10 cellular contexts compared by ENCODE assay signal in the genomic region with DNA sequence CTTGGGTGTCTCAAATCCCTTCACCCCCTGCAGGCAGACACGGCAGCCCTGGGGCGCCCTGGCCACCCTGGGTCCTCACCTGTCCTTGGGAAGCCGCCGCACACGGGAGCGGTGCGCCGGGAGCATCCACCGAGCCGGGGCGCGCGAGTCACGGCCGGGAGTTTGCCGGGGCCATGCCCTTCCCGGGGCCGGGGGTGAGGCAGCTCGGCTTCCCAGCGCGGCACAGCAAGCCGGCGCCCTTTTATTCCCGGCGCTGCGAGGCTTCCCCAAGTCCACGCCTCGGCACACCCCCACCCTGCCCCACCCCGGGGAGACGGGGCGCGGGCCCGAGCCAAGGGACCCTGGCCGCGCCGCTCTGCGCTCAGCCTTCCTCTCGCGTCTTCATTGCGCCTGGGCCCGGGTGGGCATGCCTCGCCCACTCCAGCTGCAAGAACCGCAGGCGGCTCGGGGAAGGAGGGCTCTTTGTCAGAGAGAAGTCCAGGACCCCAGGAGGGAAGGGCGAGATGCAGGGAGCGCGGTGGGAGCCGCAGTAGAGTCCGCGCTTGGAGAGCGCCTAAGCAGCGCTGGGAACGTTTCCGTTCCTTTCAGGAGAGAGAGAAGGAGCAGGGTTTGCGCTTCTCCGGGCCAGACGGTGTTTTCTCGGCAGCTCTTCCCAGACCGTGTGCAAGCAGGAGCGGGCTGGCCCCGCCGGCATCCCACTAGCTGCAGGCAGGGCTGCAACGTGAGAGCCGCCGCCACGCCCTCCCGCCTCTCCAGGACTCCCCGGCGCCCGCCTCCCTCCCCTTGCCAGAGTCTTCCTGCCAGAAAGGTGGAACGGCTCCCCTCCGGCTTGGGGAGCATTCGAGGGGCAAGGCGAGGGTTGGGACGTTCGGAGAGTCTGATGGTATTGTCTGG. TPM values are rescaled to one million over a fixed set of nuclear protein-coding genes. Genes with fewer than 3 reads are reported as not detected.
A peak's percentile ranks its signal among the peaks of the same experiment; 100 is the strongest.
DNase-seq lines count a peak whose midpoint lies in the region; ATAC-seq and TF ChIP-seq lines count a peak whose summit lies in the region.
"Had no signal": no experiment of that assay in that cellular context is flagged by ENCODE, and none has a peak within 500 bp of the region (broad histone marks: within the 10 kb centered on the region; RNA-seq: fewer than 3 reads in every experiment).

MXRA5 (minus strand) TSS at position 217 of the 894 bp plus-strand sequence. CDS start 2,819 bp downstream, outside the sequence.

- H3K9ac ChIP-seq in mammary epithelial cell (ENCODE audit: insufficient read depth, low read length) (peak within 1 kb of the TSS; percentile 13), iPS-20b (ENCODE audit: low read depth, low read length) (peak within 1 kb of the TSS; percentile 27; the same call in 1 of the 2 replicates), skeletal muscle satellite cell (ENCODE audit: low read depth, low read length) (peak within 1 kb of the TSS; percentile 50)

- H3K4me2 ChIP-seq in mammary epithelial cell (ENCODE audit: insufficient read depth, low read depth, low read length): peak within 1 kb of the TSS; percentile 85
- H3K4me2 ChIP-seq in skeletal muscle satellite cell (ENCODE audit: low read length): peak within 1 kb of the TSS; percentile 68

- H3K27me3 ChIP-seq in mammary epithelial cell (ENCODE audit: insufficient read depth, low read length) (no peaks in the 10 kb centered on the region), iPS-20b (ENCODE audit: insufficient read depth, low read length) (peaks cover 60% of the 10 kb centered on the region), skeletal muscle satellite cell (ENCODE audit: control insufficient read depth, insufficient read depth, low read length) (peaks cover 7% of the 10 kb centered on the region)

- H3K36me3 ChIP-seq in mammary epithelial cell (ENCODE audit: insufficient read depth, low read length) (no peaks in the 10 kb centered on the region), iPS-20b (ENCODE audit: insufficient read depth, low read depth, low read length) (no peaks in the 10 kb centered on the region), skeletal muscle satellite cell (ENCODE audit: insufficient read depth, low read length) (no peaks in the 10 kb centered on the region)

- dilution Hi-C loops in mammary epithelial cell (cut with HindIII; ENCODE audit: low sequenced_read_pairs): no loop called here

- H3K9me3 ChIP-seq in mammary epithelial cell (replicated peaks; ENCODE audit: insufficient read depth, low read length) (peaks cover 5% of the 10 kb centered on the region), iPS-20b (ENCODE audit: insufficient read depth, low read depth, low read length) (no peaks in the 10 kb centered on the region), skeletal muscle satellite cell (replicated peaks; ENCODE audit: low read length) (peaks cover 4% of the 10 kb centered on the region)

- peak within 1 kb of the TSS; percentile 34 to 46 (median 36) for H3K4me3 ChIP-seq in mammary epithelial cell (replicated peaks in 1 of 3; ENCODE audit: insufficient read depth in 1 of 3, low read depth in 2 of 3, low read length in 3 of 3)
- peak within 1 kb of the TSS; percentile 65 for H3K4me3 ChIP-seq in iPS-20b (ENCODE audit: low read length)
- peak within 1 kb of the TSS; percentile 57 for H3K4me3 ChIP-seq in skeletal muscle satellite cell (ENCODE audit: low read length)

- no TSS peak for BruUV-seq in mammary epithelial cell (replicated peaks; lab: Mats Ljungman, UMichigan)

- ATAC-seq in GM21529 (IDR thresholded peaks at IDR 0.05; ENCODE audit: unreplicated experiment) (no peak), GM18868 (IDR thresholded peaks at IDR 0.05; ENCODE audit: unreplicated experiment) (no peak)

- H3K4me1 ChIP-seq in mammary epithelial cell (ENCODE audit: insufficient read depth, low read length): no peaks in the 10 kb centered on the region
- H3K4me1 ChIP-seq in iPS-20b (ENCODE audit: insufficient read depth, low read length): no peaks in the 10 kb centered on the region
- no peaks in the 10 kb centered on the region for H3K4me1 ChIP-seq in skeletal muscle satellite cell (ENCODE audit: control insufficient read depth, insufficient read depth, low read length)

- peak; percentile 24 for DNase-seq in GM04504 (ENCODE audit: low read depth)
- peak; percentile 36 for DNase-seq in mammary epithelial cell
- DNase-seq in activated T-cell treated with anti-CD3 and anti-CD28 coated beads, Interleukin-2, amount 50 U/mL, for 1 hour: no peak
- no peak for DNase-seq in stimulated activated CD4-positive, alpha-beta T cell treated with anti-CD3 and anti-CD28 coated beads, Interleukin-1b, Interleukin-23, amount 100 ng/mL, for 48 hours
- DNase-seq: NCI-H1092 had no signal

- WGBS in mammary epithelial cell (ENCODE audit: low coverage, missing lambda C conversion rate): 0% methylated on average over 9 of the region's 77 CpGs

- no peaks in the 10 kb centered on the region for H3K79me2 ChIP-seq in mammary epithelial cell (ENCODE audit: insufficient read depth, low read length)

- TF ChIP-seq CTCF in mammary epithelial cell (conservative IDR thresholded peaks at IDR 0.05 in 1 of 2, IDR thresholded peaks at IDR 0.05 in 1 of 2; ENCODE audit: extremely low read depth in 1 of 2, insufficient read depth in 1 of 2, low read depth in 1 of 2, low read length in 2 of 2): peak in 1 of 2 donors; percentile 12

- CTCF ChIA-PET in mammary epithelial cell (lab: Charles Lee; ENCODE audit: low non-redundant PET): interaction anchor here (0.6 kb wide), 1 partner anchor 203 kb away, joined by 4 read pairs; no protein-coding TSS in a partner anchor

- H4K20me1 ChIP-seq in mammary epithelial cell (ENCODE audit: insufficient read depth, low read length): no peaks in the 10 kb centered on the region

- in situ Hi-C loops in mammary epithelial cell (cut with MboI; ENCODE audit: low sequenced_read_pairs in 2 of 2): no loop called here

- H3K27ac ChIP-seq in mammary epithelial cell (ENCODE audit: insufficient read depth, low read depth, low read length) (no peak within 1 kb of the TSS), iPS-20b (ENCODE audit: low read length) (no peak within 1 kb of the TSS)
- H3K27ac ChIP-seq: VCaP had no signal

- intact Hi-C loops in mammary epithelial cell (cut with micrococcal nuclease): loop anchor here (5.0 kb wide), 1 partner anchor 99 kb away; no protein-coding TSS in a partner anchor

- peak within 1 kb of the TSS; percentile 81 for H2AFZ ChIP-seq in mammary epithelial cell (ENCODE audit: low read depth, low read length)

RNA-seq across cellular contexts. Expression of gene MXRA5, which starts in this region (rescaled TPM):
- 10 to 100 TPM in 1 of 2 donors, 1 to 10 TPM in 1; 8.2 to 42.3 TPM for total RNA-seq in mammary epithelial cell
- polyA plus RNA-seq in mammary epithelial cell: 5.5 TPM
- 15.3 TPM for polyA minus RNA-seq in mammary epithelial cell
- 0.25 and 0.44 TPM in 2 replicates for total RNA-seq in skeletal muscle satellite cell (2012; rRNA removed)

Comparison
In these comparisons a context has a peak if more than half of its experiments do, and no peak if none do; other contexts are left out.
1. DNase-seq: peak in GM04504 (single experiment) and mammary epithelial cell (single experiment); none in activated T-cell treated with anti-CD3 and anti-CD28 coated beads, Interleukin-2, amount 50 U/mL, for 1 hour (single experiment) and stimulated activated CD4-positive, alpha-beta T cell treated with anti-CD3 and anti-CD28 coated beads, Interleukin-1b, Interleukin-23, amount 100 ng/mL, for 48 hours (single experiment).
2. Peak in every context shown above with its lines, with median percentiles within 50 percentile points of each other: H3K4me3 ChIP-seq and H3K9ac ChIP-seq.